19 cellular contexts compared by ENCODE assay signal in genomic region chr3:112253301-112253971, GRCh38. TPM values are rescaled to one million over a fixed set of nuclear protein-coding genes. Genes with fewer than 3 reads are reported as not detected.
A peak's percentile ranks its signal among the peaks of the same experiment; 100 is the strongest.
DNase-seq lines count a peak whose midpoint lies in the region; ATAC-seq and TF ChIP-seq lines count a peak whose summit lies in the region.
"Had no signal": no experiment of that assay in that cellular context is flagged by ENCODE, and none has a peak within 500 bp of the region (broad histone marks: within the 10 kb centered on the region; RNA-seq: fewer than 3 reads in every experiment).

No MANE protein-coding gene starts in this region.

- no peaks in the 10 kb centered on the region for H3K79me2 ChIP-seq in Loucy (ENCODE audit: insufficient read depth, low read length)

- H4K20me1 ChIP-seq in Loucy (ENCODE audit: insufficient read depth, low read length, poor library complexity, severe bottlenecking) = no peaks in the 10 kb centered on the region

- H3K9ac ChIP-seq in Loucy (ENCODE audit: low read depth, low read length, poor library complexity, severe bottlenecking) = no peak overlapping the region
- H3K9ac ChIP-seq: GM23248 had no signal

- no peak for TF ChIP-seq CTCF in Loucy (conservative IDR thresholded peaks at IDR 0.05; ENCODE audit: low read length)
- no peak for TF ChIP-seq CTCF in GM10266 (IDR thresholded peaks at IDR 0.05; ENCODE audit: control insufficient read depth, insufficient read depth, low read depth, missing control alignments)
- no peak for TF ChIP-seq CTCF in RWPE1 (conservative IDR thresholded peaks at IDR 0.05; ENCODE audit: low read depth)

- peak; percentile 53 for ATAC-seq in GM18517 (IDR thresholded peaks at IDR 0.05; ENCODE audit: unreplicated experiment)
- peak; percentile 80 for ATAC-seq in GM19372 (IDR thresholded peaks at IDR 0.05; ENCODE audit: low read depth, unreplicated experiment)
- ATAC-seq in HG02852 (IDR thresholded peaks at IDR 0.05; ENCODE audit: unreplicated experiment) = peak; percentile 61
- no peak for ATAC-seq in Right ventricle myocardium superior (ENCODE audit: poor library complexity)
- ATAC-seq: right cardiac atrium; stimulated activated effector memory CD8-positive, alpha-beta T cell treated with anti-CD3 and anti-CD28 coated beads, Interleukin-12 subunit alpha, Interleukin-12 subunit beta, amount 100 ng/mL, for 72 hours; T-cell had no signal

- peaks cover 12% of the 10 kb centered on the region; the same call in 1 of the 2 replicates for H3K9me3 ChIP-seq in Loucy (ENCODE audit: insufficient read depth, low read depth, low read length)

- H2AFZ ChIP-seq in Loucy (ENCODE audit: low read length) = no peak overlapping the region
- H2AFZ ChIP-seq: GM23248 had no signal

- no peak for DNase-seq in GM10266 (ENCODE audit: extremely low spot score)
- DNase-seq in Right ventricle myocardium superior = no peak
- no peak for DNase-seq in RWPE1 (ENCODE audit: low spot score)
- DNase-seq: activated CD4-positive, alpha-beta T cell treated with anti-CD3 and anti-CD28 coated beads, Interleukin-2, amount 10 ng/mL, durations not matched to agents 24 days and 14 days; activated naive CD4-positive, alpha-beta T cell treated with anti-CD3 and anti-CD28 coated beads, Interleukin-2, amount 50 U/mL, for 16 hours; AML-193; GM23248; naive B cell; NCI-H226; stimulated activated CD4-positive, alpha-beta T cell treated with anti-CD3 and anti-CD28 coated beads, Interleukin-15, amount 100 ng/mL, for 24 hours; T-cell had no signal

- CTCF ChIA-PET in RWPE1 (lab: Yijun Ruan, JAX) = no interaction called here

- no peak overlapping the region for H3K27ac ChIP-seq in RWPE1
- H3K27ac ChIP-seq: GM23248, thoracic aorta had no signal

- POLR2A ChIA-PET in RWPE1 (lab: Yijun Ruan, JAX; ENCODE audit: low non-redundant PET) = no interaction called here

- H3K9me2 ChIP-seq in Loucy (replicated peaks; ENCODE audit: low read depth, low read length) = no peaks in the 10 kb centered on the region

- intact Hi-C loops in Right ventricle myocardium superior (cut with DNase I) = no loop called here

- no peaks in the 10 kb centered on the region for H3K27me3 ChIP-seq in Loucy (ENCODE audit: insufficient read depth, low read length, poor library complexity, severe bottlenecking)

- H3K4me3 ChIP-seq in Loucy (ENCODE audit: low read length, poor library complexity, severe bottlenecking) = no peak overlapping the region
- H3K4me3 ChIP-seq: GM23248, thoracic aorta had no signal

- peaks cover 10% of the 10 kb centered on the region for H3K4me1 ChIP-seq in Loucy (ENCODE audit: insufficient read depth, low read length, poor library complexity, severe bottlenecking)

- peak overlapping the region; percentile 40 for H3K4me2 ChIP-seq in Loucy (ENCODE audit: low read depth, low read length, poor library complexity, severe bottlenecking)

- no peaks in the 10 kb centered on the region for H3K36me3 ChIP-seq in Loucy (ENCODE audit: insufficient read depth, low read length)
- H3K36me3 ChIP-seq: thoracic aorta had no signal

- H3F3A ChIP-seq in Loucy (ENCODE audit: low read depth) = no peaks in the 10 kb centered on the region

RNA-seq across cellular contexts. Expression of gene SLC9C1, which starts 40.6 kb away (rescaled TPM):
- 1.7 TPM for total RNA-seq in Right ventricle myocardium superior
- total RNA-seq: activated CD4-positive, alpha-beta T cell treated with anti-CD3 and anti-CD28 coated beads, Interleukin-2, amount 10 ng/mL, durations not matched to agents 24 days and 14 days; GM23248; osteoblast; T-cell; thoracic aorta had no signal
